Comparison of ENCODE assay signal across 1 cellular context in genomic region chr5:163594951-163595350, GRCh38.
TF ChIP-seq lines count a peak whose summit lies in the region.

No MANE protein-coding gene starts in this region.

TF ChIP-seq in IMR-90, 13 proteins besides CTCF, POLR2A, EP300 and RAD21 (continued from another document):
- no peak for TF ChIP-seq CHD1 (IDR thresholded peaks at IDR 0.05; ENCODE audit: low read depth, low read length)
- TF ChIP-seq ELK1 (IDR thresholded peaks at IDR 0.05; ENCODE audit: borderline replicate concordance, low read depth, low read length): no peak
- no peak for TF ChIP-seq MXI1 (IDR thresholded peaks at IDR 0.05; ENCODE audit: borderline replicate concordance, low read depth, low read length)
- no peak for TF ChIP-seq USF2 (IDR thresholded peaks at IDR 0.05; ENCODE audit: low read depth, low read length)
- no peak for TF ChIP-seq RCOR1 (IDR thresholded peaks at IDR 0.05; ENCODE audit: insufficient replicate concordance, low read length)
